8 cellular contexts compared by ENCODE assay signal in genomic region chrX:15334561-15334960, GRCh38. TPM values are rescaled to one million over a fixed set of nuclear protein-coding genes. Genes with fewer than 3 reads are reported as not detected.
DNase-seq lines count a peak whose midpoint lies in the region; ATAC-seq and TF ChIP-seq lines count a peak whose summit lies in the region.

No MANE protein-coding gene starts in this region.

- no peaks in the 10 kb centered on the region for H3K36me3 ChIP-seq in ovary

- no peak for TF ChIP-seq CTCF in epithelial cell of proximal tubule (conservative IDR thresholded peaks at IDR 0.05; ENCODE audit: low read depth, low read length)
- TF ChIP-seq CTCF in ovary (IDR thresholded peaks at IDR 0.05) = no peak

- no peak for TF ChIP-seq EP300 in ovary (IDR thresholded peaks at IDR 0.05)

- peak overlapping the region; percentile 83 for H3K4me3 ChIP-seq in epithelial cell of proximal tubule (ENCODE audit: low read depth, low read length)
- H3K4me3 ChIP-seq in ovary = peak overlapping the region; percentile 76

- no peaks in the 10 kb centered on the region for H3K27me3 ChIP-seq in ovary

- H3K27ac ChIP-seq in ovary = peak overlapping the region; percentile 52 to 86

- H3K4me1 ChIP-seq in ovary (ENCODE audit: insufficient read depth) = no peaks in the 10 kb centered on the region

- ATAC-seq in GM21723 (IDR thresholded peaks at IDR 0.05; ENCODE audit: unreplicated experiment) (no peak), GM18861 (IDR thresholded peaks at IDR 0.05; ENCODE audit: unreplicated experiment) (no peak)

- 36 to 56% (median 41%) methylated on average over 7 of the region's 7 CpGs for WGBS in ovary, 3 donors

- intact Hi-C loops in ovary (cut with DNase I) = no loop called here

- H3K9me3 ChIP-seq in ovary = no peaks in the 10 kb centered on the region

- no peak for TF ChIP-seq POLR2A in ovary (IDR thresholded peaks at IDR 0.05)

- peak; percentile 44 for DNase-seq in DMS 273 (lab: John Stamatoyannopoulos, UW; ENCODE audit: unreplicated experiment)
- no peak for DNase-seq in DMS 273 treated with DMSO at 0.1 percent for 48 hours (lab: John Stamatoyannopoulos, UW)
- peak; percentile 20 for DNase-seq in RPMI8226
- DNase-seq in epithelial cell of proximal tubule (ENCODE audit: low read depth) = no peak
- DNase-seq in ovary = no peak
- no peak for DNase-seq in NCI-H1092 (lab: John Stamatoyannopoulos, UW)

RNA-seq across cellular contexts. Expression of gene PIGA, which starts 0.8 kb away (rescaled TPM):
- total RNA-seq in epithelial cell of proximal tubule (8.8 and 9.5 TPM in 2 replicates), ovary (10 to 100 TPM in 5 of 7 donors, 1 to 10 TPM in 2; 9.1 to 29.1 (median 10.5) TPM)
- polyA plus RNA-seq in ovary = 1 to 10 TPM; 5.8 to 6.4 TPM

RNA-seq across cellular contexts. Expression of gene ASB11, which starts 19.1 kb away (rescaled TPM):
- not detected in 2 replicates for total RNA-seq in epithelial cell of proximal tubule
- not detected for total RNA-seq in ovary
- polyA plus RNA-seq in ovary = under 1 TPM; 0.06 to 0.08 TPM

RNA-seq across cellular contexts. Expression of gene VEGFD, which starts 49.7 kb away (rescaled TPM):
- not detected in 2 replicates for total RNA-seq in epithelial cell of proximal tubule
- total RNA-seq in ovary = 1 to 10 TPM in 4 of 7 donors, under 1 TPM in 3; 0.57 to 5.5 (median 1.2) TPM
- 1 to 10 TPM; 2.5 to 5.4 TPM for polyA plus RNA-seq in ovary

Comparison
In these comparisons a context has a peak if more than half of its experiments do, and no peak if none do; other contexts are left out.
1. DNase-seq: peak in DMS 273 (single experiment) and RPMI8226 (single experiment); none in DMS 273 treated with DMSO at 0.1 percent for 48 hours (single experiment), epithelial cell of proximal tubule (single experiment), ovary (0 of 5) and NCI-H1092 (single experiment).